In genomic region chr7:66927348-66927948, GRCh38 we compare ENCODE assay signal across 16 cellular contexts. TPM values are rescaled to one million over a fixed set of nuclear protein-coding genes. Genes with fewer than 3 reads are reported as not detected.
DNase-seq lines count a peak whose midpoint lies in the region; ATAC-seq and TF ChIP-seq lines count a peak whose summit lies in the region.
"Had no signal": no experiment of that assay in that cellular context is flagged by ENCODE, and none has a peak within 500 bp of the region (broad histone marks: within the 10 kb centered on the region; RNA-seq: fewer than 3 reads in every experiment).

No MANE protein-coding gene starts in this region.

- no peaks in the 10 kb centered on the region for H3K27me3 Mint-ChIP-seq in central memory CD8-positive, alpha-beta T cell
- no peaks in the 10 kb centered on the region for H3K27me3 Mint-ChIP-seq in mesothelial cell of epicardium (ENCODE audit: low read depth)
- H3K27me3 Mint-ChIP-seq: CD8-positive, alpha-beta memory T cell had no signal

- H3K4me2 ChIP-seq in GM23248 (ENCODE audit: unreplicated experiment) (no peak overlapping the region), Loucy (ENCODE audit: low read depth, low read length, poor library complexity, severe bottlenecking) (peak overlapping the region; percentile 20)

- H3K4me3 Mint-ChIP-seq in central memory CD8-positive, alpha-beta T cell = no peak overlapping the region
- no peak overlapping the region for H3K4me3 Mint-ChIP-seq in mesothelial cell of epicardium
- H3K4me3 Mint-ChIP-seq: HFFc6 had no signal

- H3K27me3 ChIP-seq in GM23248 (replicated peaks; ENCODE audit: insufficient read depth) (no peaks in the 10 kb centered on the region), Loucy (ENCODE audit: insufficient read depth, low read length, poor library complexity, severe bottlenecking) (no peaks in the 10 kb centered on the region)

- no peaks in the 10 kb centered on the region; the same call in 1 of the 2 replicates for H3K36me3 ChIP-seq in GM23248 (ENCODE audit: low read depth)
- H3K36me3 ChIP-seq in Loucy (ENCODE audit: insufficient read depth, low read length) = peaks cover 3% of the 10 kb centered on the region; the same call in 1 of the 2 replicates

- H2AFZ ChIP-seq in GM23248 (no peak overlapping the region), Loucy (ENCODE audit: low read length) (no peak overlapping the region)

- peaks cover 17% of the 10 kb centered on the region for H3K36me3 Mint-ChIP-seq in central memory CD8-positive, alpha-beta T cell (ENCODE audit: insufficient read depth)
- peaks cover 14% of the 10 kb centered on the region for H3K36me3 Mint-ChIP-seq in mesothelial cell of epicardium

- H3K79me2 ChIP-seq in GM23248 (ENCODE audit: insufficient read depth) = peaks cover 100% of the 10 kb centered on the region
- peaks cover 97% of the 10 kb centered on the region for H3K79me2 ChIP-seq in Loucy (ENCODE audit: insufficient read depth, low read length)

- no peak for TF ChIP-seq CTCF in Loucy (conservative IDR thresholded peaks at IDR 0.05; ENCODE audit: low read length)
- TF ChIP-seq CTCF in mesothelial cell of epicardium (IDR thresholded peaks at IDR 0.05; ENCODE audit: unreplicated experiment) = no peak

- H3F3A ChIP-seq in GM23248 (ENCODE audit: insufficient read depth) (no peaks in the 10 kb centered on the region), Loucy (ENCODE audit: low read depth) (no peaks in the 10 kb centered on the region)

- H3K4me1 ChIP-seq in GM23248 (ENCODE audit: insufficient read depth) (peaks cover 6% of the 10 kb centered on the region; the same call in 1 of the 2 replicates), Loucy (ENCODE audit: insufficient read depth, low read length, poor library complexity, severe bottlenecking) (peaks cover 27% of the 10 kb centered on the region)

- H4K20me1 ChIP-seq in GM23248 (ENCODE audit: insufficient read depth) (no peaks in the 10 kb centered on the region), Loucy (ENCODE audit: insufficient read depth, low read length, poor library complexity, severe bottlenecking) (peaks cover 66% of the 10 kb centered on the region)

- no peaks in the 10 kb centered on the region for H3K9me3 Mint-ChIP-seq in central memory CD8-positive, alpha-beta T cell
- H3K9me3 Mint-ChIP-seq in mesothelial cell of epicardium = no peaks in the 10 kb centered on the region
- H3K9me3 Mint-ChIP-seq: CD8-positive, alpha-beta memory T cell; HFFc6 had no signal

- H3K27ac Mint-ChIP-seq in central memory CD8-positive, alpha-beta T cell (ENCODE audit: low read depth) = peak overlapping the region; percentile 57
- H3K27ac Mint-ChIP-seq in mesothelial cell of epicardium = peak overlapping the region; percentile 66
- H3K27ac Mint-ChIP-seq: HFFc6 had no signal

- peak; percentile 23 for DNase-seq in GM23248
- DNase-seq in central memory CD8-positive, alpha-beta T cell (ENCODE audit: low spot score in 2 of 2) = no peak
- DNase-seq in mesothelial cell of epicardium (ENCODE audit: low spot score in 2 of 2, unreplicated experiment in 2 of 2) = no peak
- DNase-seq in AML-193 (lab: John Stamatoyannopoulos, UW) = no peak
- no peak for DNase-seq in GOT3 (lab: John Stamatoyannopoulos, UW)
- DNase-seq: C1 segment of cervical spinal cord; CD8-positive, alpha-beta memory T cell; HFFc6; NCI-H1417; NCI-H187; NCI-H2107; NCI-H510A; NCI-H748 treated with DMSO at 0.1 percent for 48 hours; Right ventricle myocardium superior had no signal

- H3K9me3 ChIP-seq in GM23248 (ENCODE audit: low read depth) (no peaks in the 10 kb centered on the region), Loucy (ENCODE audit: insufficient read depth, low read depth, low read length) (no peaks in the 10 kb centered on the region)

- no peaks in the 10 kb centered on the region for H3K9me2 ChIP-seq in GM23248 (ENCODE audit: insufficient read depth)
- no peaks in the 10 kb centered on the region for H3K9me2 ChIP-seq in Loucy (replicated peaks; ENCODE audit: low read depth, low read length)

- peaks cover 53% of the 10 kb centered on the region for H3K4me1 Mint-ChIP-seq in central memory CD8-positive, alpha-beta T cell
- peaks cover 10% of the 10 kb centered on the region for H3K4me1 Mint-ChIP-seq in mesothelial cell of epicardium

- ATAC-seq in central memory CD8-positive, alpha-beta T cell (replicated peaks; ENCODE audit: extremely low read depth, poor library complexity, severe bottlenecking) = no peak
- no peak for ATAC-seq in GM18520 (IDR thresholded peaks at IDR 0.05; ENCODE audit: unreplicated experiment)

- 72 to 74% methylated on average over 7 of the region's 7 CpGs for WGBS in GM23248 (ENCODE audit: low coverage in 1 of 2, low lambda C conversion rate in 2 of 2, missing lambda C conversion rate in 2 of 2), 2 experiments

- H3K4me3 ChIP-seq in GM23248 = no peak overlapping the region
- H3K4me3 ChIP-seq in Loucy (ENCODE audit: low read length, poor library complexity, severe bottlenecking) = no peak overlapping the region

- no peak overlapping the region for H3K9ac ChIP-seq in GM23248
- H3K9ac ChIP-seq in Loucy (ENCODE audit: low read depth, low read length, poor library complexity, severe bottlenecking) = no peak overlapping the region

- H3K27ac ChIP-seq in GM23248 = no peak overlapping the region

- in situ Hi-C loops in GM23248 (cut with MboI) = no loop called here

RNA-seq across cellular contexts. Expression of gene TMEM248, which starts 6.4 kb away (rescaled TPM):
- total RNA-seq in GM23248 (2014; rRNA removed; shearing (Covaris generic)) = 101 and 113 TPM in 2 replicates
- 98.0 and 105 TPM in 2 replicates for polyA plus RNA-seq in GM23248 (2016; fragmentation: Nextera tagmentation; extraction: Ambion mirVana)
- total RNA-seq in mesothelial cell of epicardium = 81.3 to 85.3 TPM (median 85.1 TPM) in 3 replicates
